21 cellular contexts compared by ENCODE assay signal in genomic region chr1:102535829-102536505, GRCh38.
"Had no signal": no experiment of that assay in that cellular context is flagged by ENCODE, and none has a peak within 500 bp of the region (broad histone marks: within the 10 kb centered on the region; RNA-seq: fewer than 3 reads in every experiment).

No MANE protein-coding gene starts in this region.

- H3K4me3 ChIP-seq: MG63 had no signal

- DNase-seq: Karpas-422, KG1, MG63, NCI-H1092, NCI-H1105 treated with DMSO at 0.1 percent for 48 hours, NCI-H1417 treated with DMSO at 0.1 percent for 48 hours, NCI-H146, NCI-H1694 treated with DMSO at 0.1 percent for 48 hours, NCI-H1930, NCI-H2081, NCI-H2107, NCI-H2227 treated with DMSO at 0.1 percent for 48 hours, NCI-H446, NCI-H510A, NCI-H526, NCI-H774, SHP77, SK-N-SH, SW 1271, T-cell had no signal

- H3K9ac ChIP-seq: SK-N-SH had no signal

- H3K27ac ChIP-seq: RWPE1 had no signal

- H3K4me2 ChIP-seq: SK-N-SH had no signal

- H3K9me3 ChIP-seq: MG63, SK-N-SH had no signal

- H3K27me3 ChIP-seq: MG63 had no signal

- ATAC-seq: T-cell had no signal

- H3K36me3 ChIP-seq: MG63 had no signal
